In the genomic region with DNA sequence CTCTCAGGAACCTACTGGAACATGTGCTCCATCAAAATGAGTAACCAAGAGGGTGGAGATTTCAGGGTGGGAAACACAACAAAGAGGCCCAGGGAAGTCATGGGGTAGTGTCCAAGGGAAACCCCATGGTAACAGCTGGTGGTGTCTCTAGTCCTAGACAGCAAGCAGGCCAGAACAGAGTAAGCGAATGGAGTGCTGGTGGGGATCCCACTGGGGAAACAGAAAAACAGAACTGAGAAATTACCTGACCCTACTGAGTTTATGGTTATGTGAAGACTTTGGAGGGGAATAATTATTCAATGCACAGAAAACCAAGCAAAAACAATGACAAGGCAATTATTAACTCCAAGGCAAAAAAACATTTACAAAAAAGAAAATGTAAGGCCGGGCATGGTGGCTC, we compare ENCODE assay signal across 14 cellular contexts. TPM values are rescaled to one million over a fixed set of nuclear protein-coding genes. Genes with fewer than 3 reads are reported as not detected.
DNase-seq lines count a peak whose midpoint lies in the region; ATAC-seq lines count a peak whose summit lies in the region.
"Had no signal": no experiment of that assay in that cellular context is flagged by ENCODE, and none has a peak within 500 bp of the region (broad histone marks: within the 10 kb centered on the region; RNA-seq: fewer than 3 reads in every experiment).

No MANE protein-coding gene starts in this region.

- no peak overlapping the region for H3K4me3 Mint-ChIP-seq in activated CD4-positive, alpha-beta T cell treated with anti-CD3 and anti-CD28 coated beads, Interleukin-2, amount 10 ng/mL, durations not matched to agents 7 days and 5 days
- H3K4me3 Mint-ChIP-seq: memory B cell had no signal

- no peak overlapping the region for H3K27ac Mint-ChIP-seq in activated CD4-positive, alpha-beta T cell treated with anti-CD3 and anti-CD28 coated beads, Interleukin-2, amount 10 ng/mL, durations not matched to agents 7 days and 5 days

- ATAC-seq in GM19023 (IDR thresholded peaks at IDR 0.05; ENCODE audit: unreplicated experiment) (peak; percentile 90), GM21717 (IDR thresholded peaks at IDR 0.05; ENCODE audit: unreplicated experiment) (peak; percentile 80), HG03342 (IDR thresholded peaks at IDR 0.05; ENCODE audit: unreplicated experiment) (peak; percentile 83), GM19455 (IDR thresholded peaks at IDR 0.05; ENCODE audit: unreplicated experiment) (no peak)

- 100% methylated on average over 1 to 2 of the region's 2 CpGs for WGBS in mesodermal cell (ENCODE audit: insufficient coverage in 2 of 2), 2 experiments

- no peaks in the 10 kb centered on the region for H3K4me1 ChIP-seq in mesodermal cell (ENCODE audit: control insufficient read depth, insufficient read depth, low read length, poor library complexity, severe bottlenecking)
- H3K4me1 ChIP-seq: stomach had no signal

- POLR2A ChIA-PET in activated CD4-positive, alpha-beta T cell treated with anti-CD3 and anti-CD28 coated beads, Interleukin-2, amount 10 ng/mL, durations not matched to agents 7 days and 5 days (lab: Charles Lee): no interaction called here

- H3K27me3 Mint-ChIP-seq in activated CD4-positive, alpha-beta T cell treated with anti-CD3 and anti-CD28 coated beads, Interleukin-2, amount 10 ng/mL, durations not matched to agents 7 days and 5 days: no peaks in the 10 kb centered on the region
- H3K27me3 Mint-ChIP-seq: memory B cell had no signal

- H3K36me3 Mint-ChIP-seq in activated CD4-positive, alpha-beta T cell treated with anti-CD3 and anti-CD28 coated beads, Interleukin-2, amount 10 ng/mL, durations not matched to agents 7 days and 5 days (ENCODE audit: low read depth): peaks cover 59% of the 10 kb centered on the region

- H3K9me3 ChIP-seq in mesodermal cell (ENCODE audit: control insufficient read depth, low read length): no peaks in the 10 kb centered on the region
- H3K9me3 ChIP-seq: spleen, stomach had no signal

- peaks cover 14% of the 10 kb centered on the region for H3K4me1 Mint-ChIP-seq in activated CD4-positive, alpha-beta T cell treated with anti-CD3 and anti-CD28 coated beads, Interleukin-2, amount 10 ng/mL, durations not matched to agents 7 days and 5 days

- H3K9me3 Mint-ChIP-seq in activated CD4-positive, alpha-beta T cell treated with anti-CD3 and anti-CD28 coated beads, Interleukin-2, amount 10 ng/mL, durations not matched to agents 7 days and 5 days: no peaks in the 10 kb centered on the region
- H3K9me3 Mint-ChIP-seq: memory B cell had no signal

- CTCF ChIA-PET in activated CD4-positive, alpha-beta T cell treated with anti-CD3 and anti-CD28 coated beads, Interleukin-2, amount 10 ng/mL, durations not matched to agents 7 days and 5 days (lab: Charles Lee): interaction anchor here (0.7 kb wide), 1 partner anchor 9 kb away, joined by 4 read pairs; no protein-coding TSS in a partner anchor

- H3K4me3 ChIP-seq in mesodermal cell (ENCODE audit: extremely low read depth, insufficient read depth, low read length, poor library complexity, severe bottlenecking): no peak overlapping the region
- H3K4me3 ChIP-seq: spleen, stomach had no signal

- peaks cover 98% of the 10 kb centered on the region for H3K36me3 ChIP-seq in mesodermal cell (ENCODE audit: control insufficient read depth, insufficient read depth, low read length)

- H3K27ac ChIP-seq in mesodermal cell (ENCODE audit: low read depth, low read length, severe bottlenecking): peak overlapping the region; percentile 10
- H3K27ac ChIP-seq: spleen, stomach had no signal

- DNase-seq in AG08396 (ENCODE audit: low spot score) (no peak), cortex of kidney (lab: John Stamatoyannopoulos, UW) (no peak)
- DNase-seq in activated CD4-positive, alpha-beta T cell treated with anti-CD3 and anti-CD28 coated beads, Interleukin-2, amount 10 ng/mL, durations not matched to agents 7 days and 5 days: no peak
- DNase-seq: DMS153, KBM-7, NCI-H510A, spleen, stomach had no signal

RNA-seq across cellular contexts. Expression of a gene that starts 16.9 kb away (rescaled TPM):
- 53.5 TPM for polyA plus RNA-seq in mesodermal cell (2013, experiment 1 of 2)
- 42.3 TPM for polyA plus RNA-seq in mesodermal cell (2013, experiment 2 of 2)
- 10 to 100 TPM; 52.1 to 53.3 TPM for total RNA-seq in activated CD4-positive, alpha-beta T cell treated with anti-CD3 and anti-CD28 coated beads, Interleukin-2, amount 10 ng/mL, durations not matched to agents 7 days and 5 days

RNA-seq across cellular contexts. Expression of a gene that starts 56.9 kb away (rescaled TPM):
- polyA plus RNA-seq in mesodermal cell (2013, experiment 1 of 2): 4.6 TPM
- polyA plus RNA-seq in mesodermal cell (2013, experiment 2 of 2): 4.6 TPM
- not detected for total RNA-seq in activated CD4-positive, alpha-beta T cell treated with anti-CD3 and anti-CD28 coated beads, Interleukin-2, amount 10 ng/mL, durations not matched to agents 7 days and 5 days
